Comparison of ENCODE assay signal across 8 cellular contexts in genomic region chr4:92843784-92844183, GRCh38.
"Had no signal": no experiment of that assay in that cellular context is flagged by ENCODE, and none has a peak within 500 bp of the region (broad histone marks: within the 10 kb centered on the region; RNA-seq: fewer than 3 reads in every experiment).

No MANE protein-coding gene starts in this region.

- DNase-seq: GM23248, H9, HCEC 1CT, KBM-7 had no signal

- FAIRE-seq: H1, H54, HTR-8/SVneo had no signal

- H3K4me3 Mint-ChIP-seq: H9 had no signal

- H3K27ac ChIP-seq: GM23248, KMS-11 had no signal

- H3K4me3 ChIP-seq: GM23248 had no signal

- H3K4me2 ChIP-seq: KMS-11 had no signal

- H3K9me3 Mint-ChIP-seq: H9 had no signal

- H3K9ac ChIP-seq: GM23248, KMS-11 had no signal

- H2AFZ ChIP-seq: GM23248 had no signal
